Comparison of ENCODE assay signal across 14 cellular contexts in genomic region chr17:69961488-69962145, GRCh38.
DNase-seq lines count a peak whose midpoint lies in the region; ATAC-seq, FAIRE-seq and TF ChIP-seq lines count a peak whose summit lies in the region.
"Had no signal": no experiment of that assay in that cellular context is flagged by ENCODE, and none has a peak within 500 bp of the region (broad histone marks: within the 10 kb centered on the region; RNA-seq: fewer than 3 reads in every experiment).

No MANE protein-coding gene starts in this region.

- intact Hi-C loops in heart right ventricle (cut with DNase I) (no loop called here), Right ventricle myocardium superior (cut with DNase I) (no loop called here)

- 36 to 41% methylated on average over 7 of the region's 7 CpGs for WGBS in heart right ventricle, 2 donors

- H3K36me3 ChIP-seq in heart right ventricle = no peaks in the 10 kb centered on the region
- H3K36me3 ChIP-seq: spleen had no signal

- H3K36me3 Mint-ChIP-seq in activated naive CD4-positive, alpha-beta T cell treated with anti-CD3 and anti-CD28 coated beads, Interleukin-2, amount 50 U/mL, for 72 hours = no peaks in the 10 kb centered on the region

- TF ChIP-seq CTCF in heart right ventricle (IDR thresholded peaks at IDR 0.05) = no peak
- TF ChIP-seq CTCF in choroid plexus epithelial cell (conservative IDR thresholded peaks at IDR 0.05; ENCODE audit: low read depth, low read length) = no peak

- H3K4me3 ChIP-seq in heart right ventricle (no peak overlapping the region), choroid plexus epithelial cell (ENCODE audit: low read depth, low read length) (no peak overlapping the region)
- H3K4me3 ChIP-seq: spleen had no signal

- peak; percentile 23 for FAIRE-seq in urothelium cell line (lab: Jason Lieb, UNC)
- FAIRE-seq in frontal cortex (lab: Jason Lieb, UNC) = no peak

- H3K9me3 Mint-ChIP-seq in activated naive CD4-positive, alpha-beta T cell treated with anti-CD3 and anti-CD28 coated beads, Interleukin-2, amount 50 U/mL, for 72 hours = peaks cover 3 to 6% of the 10 kb centered on the region in 2 donors

- peaks cover 0 to 22% (median 10%) of the 10 kb centered on the region in 9 donors for H3K4me1 ChIP-seq in heart right ventricle
- H3K4me1 ChIP-seq: spleen had no signal

- no peaks in the 10 kb centered on the region for H3K27me3 ChIP-seq in heart right ventricle
- H3K27me3 ChIP-seq: dorsolateral prefrontal cortex, spleen had no signal

- peaks cover 0 to 19% (median 9%) of the 10 kb centered on the region in 11 donors for H3K9me3 ChIP-seq in heart right ventricle

- H3K27ac Mint-ChIP-seq in activated naive CD4-positive, alpha-beta T cell treated with anti-CD3 and anti-CD28 coated beads, Interleukin-2, amount 50 U/mL, for 72 hours = no peak overlapping the region
- H3K27ac Mint-ChIP-seq: activated CD8-positive, alpha-beta T cell treated with anti-CD3 and anti-CD28 coated beads for 36 hours; activated naive CD8-positive, alpha-beta T cell treated with anti-CD3 and anti-CD28 coated beads, Interleukin-2, amount 50 U/mL, for 24 hours had no signal

- ATAC-seq in heart right ventricle (peak in 5 of 8 donors; percentile 52 to 90 (median 75)), Right ventricle myocardium superior (ENCODE audit: poor library complexity) (no peak), GM21786 (IDR thresholded peaks at IDR 0.05; ENCODE audit: unreplicated experiment) (no peak)
- no peak for ATAC-seq in activated naive CD4-positive, alpha-beta T cell treated with anti-CD3 and anti-CD28 coated beads, Interleukin-2, amount 50 U/mL, for 72 hours
- ATAC-seq: activated CD8-positive, alpha-beta T cell treated with anti-CD3 and anti-CD28 coated beads for 36 hours; activated naive CD8-positive, alpha-beta T cell treated with anti-CD3 and anti-CD28 coated beads, Interleukin-2, amount 50 U/mL, for 24 hours had no signal

- peak in 1 of 2 donors; percentile 16 for DNase-seq in heart right ventricle
- DNase-seq in Right ventricle myocardium superior = no peak
- DNase-seq in choroid plexus epithelial cell (ENCODE audit: low read depth) = peak; percentile 45
- peak; percentile 10 for DNase-seq in mucosa of gallbladder (ENCODE audit: low spot score)
- DNase-seq in urothelium cell line (ENCODE audit: low spot score) = no peak
- no peak for DNase-seq in frontal cortex (ENCODE audit: low spot score in 2 of 2)
- DNase-seq in activated naive CD4-positive, alpha-beta T cell treated with anti-CD3 and anti-CD28 coated beads, Interleukin-2, amount 50 U/mL, for 72 hours (ENCODE audit: low spot score in 2 of 2) = no peak
- DNase-seq: activated CD8-positive, alpha-beta T cell treated with anti-CD3 and anti-CD28 coated beads for 36 hours; activated naive CD8-positive, alpha-beta T cell treated with anti-CD3 and anti-CD28 coated beads, Interleukin-2, amount 50 U/mL, for 24 hours; NCI-H1048; spleen; T-helper 9 cell had no signal

- no peak overlapping the region for H3K27ac ChIP-seq in heart right ventricle
- H3K27ac ChIP-seq: dorsolateral prefrontal cortex, spleen had no signal

Comparison
In these comparisons a context has a peak if more than half of its experiments do, and no peak if none do; other contexts are left out.
1. ATAC-seq: peak in heart right ventricle (5 of 8); none in Right ventricle myocardium superior (single experiment), GM21786 (single experiment) and activated naive CD4-positive, alpha-beta T cell treated with anti-CD3 and anti-CD28 coated beads, Interleukin-2, amount 50 U/mL, for 72 hours (0 of 2).
2. DNase-seq: peak in choroid plexus epithelial cell (single experiment) and mucosa of gallbladder (single experiment); none in Right ventricle myocardium superior (single experiment), urothelium cell line (single experiment), frontal cortex (0 of 2) and activated naive CD4-positive, alpha-beta T cell treated with anti-CD3 and anti-CD28 coated beads, Interleukin-2, amount 50 U/mL, for 72 hours (0 of 2).